ENCODE assay signal across 13 cellular contexts in the genomic region with DNA sequence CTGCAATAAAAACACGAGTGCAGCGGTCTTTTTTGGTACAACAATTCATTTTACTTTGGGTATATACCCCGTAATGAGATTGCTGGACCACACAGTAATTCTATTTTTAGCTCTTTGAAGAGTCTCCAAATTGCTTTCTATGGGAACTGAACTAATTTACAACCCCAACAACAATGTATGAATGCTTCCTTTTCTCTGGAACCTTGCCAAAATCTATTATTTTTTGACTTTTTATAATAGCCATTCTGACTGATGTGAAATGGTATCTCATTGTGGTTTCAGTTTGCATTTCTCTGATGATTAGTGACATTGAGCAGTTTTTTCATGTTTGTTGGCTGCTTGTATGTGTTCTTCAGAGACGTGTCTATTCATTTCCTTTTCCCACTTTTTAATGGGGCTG.
"Had no signal": no experiment of that assay in that cellular context is flagged by ENCODE, and none has a peak within 500 bp of the region (broad histone marks: within the 10 kb centered on the region; RNA-seq: fewer than 3 reads in every experiment).

No MANE protein-coding gene starts in this region.

- H3K27ac ChIP-seq: adrenal gland, body of pancreas had no signal

- H3K4me1 ChIP-seq: adrenal gland, body of pancreas had no signal

- DNase-seq: activated CD4-positive, alpha-beta T cell treated with anti-CD3 and anti-CD28 coated beads, Interleukin-2, amount 10 ng/mL, durations not matched to agents 24 days and 14 days; activated naive CD4-positive, alpha-beta T cell treated with anti-CD3 and anti-CD28 coated beads for 36 hours; adrenal gland; body of pancreas; endodermal cell; erythroblast; hippocampal formation; kidney glomerular epithelial cell; mammary epithelial cell; natural killer cell; posterior cingulate gyrus; right cardiac atrium had no signal

- H3K9me3 ChIP-seq: adrenal gland had no signal

- H3K4me2 ChIP-seq: smooth muscle cell had no signal

- H3K4me3 ChIP-seq: adrenal gland, body of pancreas, smooth muscle cell had no signal

- H3K36me3 ChIP-seq: adrenal gland had no signal

- H3K27me3 ChIP-seq: adrenal gland, body of pancreas had no signal
